Comparison of ENCODE assay signal across 13 cellular contexts in the genomic region with DNA sequence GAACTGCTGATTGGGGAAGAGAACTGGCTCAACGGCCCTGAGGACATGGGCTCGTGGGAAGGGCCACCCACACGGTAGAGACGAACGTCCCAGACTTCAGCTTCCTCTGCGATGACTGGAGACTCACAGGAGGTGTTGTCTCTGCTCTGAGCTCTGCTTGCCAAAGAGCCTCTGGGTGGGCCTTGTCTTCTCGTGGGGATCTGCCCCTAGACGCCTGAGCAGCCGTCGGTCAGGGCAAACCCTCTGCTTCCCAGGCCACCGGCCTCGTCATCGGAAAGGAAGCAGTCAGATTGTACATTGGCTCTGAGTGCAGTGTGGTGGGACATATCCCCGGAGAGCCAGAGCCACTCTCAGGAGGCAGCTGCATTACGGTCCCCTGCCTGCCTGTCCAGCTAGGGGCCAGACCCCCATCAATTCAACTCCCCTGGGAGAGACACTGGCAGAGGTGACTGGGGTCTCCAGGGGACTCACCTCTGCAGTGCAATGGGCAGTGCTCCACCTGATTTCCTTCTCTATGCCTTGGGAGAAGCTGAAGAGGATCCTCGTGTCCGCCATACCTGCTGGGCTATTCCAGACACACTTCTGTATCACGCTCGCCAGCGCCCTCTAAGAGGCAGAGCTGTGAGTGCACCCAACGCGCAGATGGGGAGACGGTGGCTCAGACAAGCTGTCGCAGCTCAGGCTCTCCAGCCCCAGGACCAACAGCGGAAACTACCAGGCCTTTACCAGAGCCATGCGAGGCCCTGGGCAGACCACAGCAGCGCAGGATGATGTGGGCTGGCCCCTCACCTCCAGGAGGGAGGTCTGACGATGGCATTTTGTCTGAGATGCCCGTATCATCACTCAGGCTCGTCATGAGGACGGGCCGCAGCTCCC.
DNase-seq lines count a peak whose midpoint lies in the region; TF ChIP-seq lines count a peak whose summit lies in the region.
"Had no signal": no experiment of that assay in that cellular context is flagged by ENCODE, and none has a peak within 500 bp of the region (broad histone marks: within the 10 kb centered on the region; RNA-seq: fewer than 3 reads in every experiment).

No MANE protein-coding gene starts in this region.

- H3K4me1 ChIP-seq in A673 (ENCODE audit: insufficient read depth, low read length, poor library complexity, severe bottlenecking) (no peaks in the 10 kb centered on the region), DOHH2 (ENCODE audit: control insufficient read depth, low read length) (no peaks in the 10 kb centered on the region), OCI-LY1 (ENCODE audit: insufficient read depth, low read length, severe bottlenecking) (no peaks in the 10 kb centered on the region), mesendoderm (ENCODE audit: control insufficient read depth, low read depth, low read length) (no peaks in the 10 kb centered on the region)
- H3K4me1 ChIP-seq: esophagus muscularis mucosa had no signal

- H3K9me2 ChIP-seq in DOHH2 (replicated peaks; ENCODE audit: control insufficient read depth, low read length) (no peaks in the 10 kb centered on the region), OCI-LY1 (ENCODE audit: low read depth, low read length) (no peaks in the 10 kb centered on the region)

- H3K18ac ChIP-seq in mesendoderm (ENCODE audit: low read length), result no peak overlapping the region

- H4K8ac ChIP-seq in mesendoderm (ENCODE audit: low read depth, low read length), result no peak overlapping the region

- no peak overlapping the region for H2AFZ ChIP-seq in OCI-LY1 (ENCODE audit: low read length)

- H3K56ac ChIP-seq in mesendoderm (ENCODE audit: low read length), result peak overlapping the region; percentile 53

- no peak overlapping the region for H3K27ac ChIP-seq in A673 (ENCODE audit: low read depth, low read length, poor library complexity, severe bottlenecking)
- H3K27ac ChIP-seq in DOHH2 (ENCODE audit: low read depth, low read length), result no peak overlapping the region
- no peak overlapping the region for H3K27ac ChIP-seq in OCI-LY1 (ENCODE audit: low read depth, low read length, poor library complexity, severe bottlenecking)
- H3K27ac ChIP-seq in mesendoderm (ENCODE audit: low read depth, low read length), result no peak overlapping the region
- H3K27ac ChIP-seq: esophagus muscularis mucosa, ovary had no signal

- no peaks in the 10 kb centered on the region for H3K79me2 ChIP-seq in DOHH2 (ENCODE audit: control insufficient read depth, low read length)
- H3K79me2 ChIP-seq in OCI-LY1 (ENCODE audit: insufficient read depth, low read length), result no peaks in the 10 kb centered on the region
- H3K79me2 ChIP-seq in mesendoderm (ENCODE audit: control insufficient read depth, insufficient read depth, low read length), result no peaks in the 10 kb centered on the region

- H3K27me3 ChIP-seq in A673 (replicated peaks; ENCODE audit: insufficient read depth, low read depth, low read length, poor library complexity), result no peaks in the 10 kb centered on the region
- no peaks in the 10 kb centered on the region for H3K27me3 ChIP-seq in DOHH2 (ENCODE audit: control insufficient read depth, low read length)
- H3K27me3 ChIP-seq in OCI-LY1 (ENCODE audit: insufficient read depth, low read length), result 0 out of 2 replicates have a peak, but pooled peaks cover 3% of the 10 kb centered on the region
- no peaks in the 10 kb centered on the region for H3K27me3 ChIP-seq in mesendoderm (ENCODE audit: insufficient read depth, low read length, poor library complexity)
- H3K27me3 ChIP-seq: adrenal gland, ovary had no signal

- H3K9me3 ChIP-seq in A673 (ENCODE audit: low read depth, low read length, poor library complexity, severe bottlenecking), result no peaks in the 10 kb centered on the region
- H3K9me3 ChIP-seq in DOHH2 (ENCODE audit: control insufficient read depth, insufficient read depth, low read length), result no peaks in the 10 kb centered on the region
- H3K9me3 ChIP-seq in OCI-LY1 (ENCODE audit: low read length), result no peaks in the 10 kb centered on the region
- H3K9me3 ChIP-seq: adrenal gland, esophagus muscularis mucosa, ovary had no signal

- H3K23ac ChIP-seq in mesendoderm (ENCODE audit: low read length), result no peak overlapping the region

- DNase-seq in A673 (ENCODE audit: low spot score), result peak; percentile 36
- DNase-seq in mesendoderm, result peak; percentile 80
- DNase-seq in NCI-H226, result no peak
- DNase-seq in GM10248 (ENCODE audit: extremely low spot score), result no peak
- DNase-seq in activated CD4-positive, alpha-beta T cell treated with anti-CD3 and anti-CD28 coated beads, Interleukin-2, amount 50 U/mL, for 1 hour, result no peak
- DNase-seq: MM.1S, NCI-H187 treated with DMSO at 0.1 percent for 48 hours, NCI-H446 treated with DMSO at 0.1 percent for 48 hours had no signal

- H3K36me3 ChIP-seq in A673 (ENCODE audit: insufficient read depth, low read length, poor library complexity, severe bottlenecking) (no peaks in the 10 kb centered on the region), DOHH2 (ENCODE audit: control insufficient read depth, low read length) (no peaks in the 10 kb centered on the region), OCI-LY1 (ENCODE audit: insufficient read depth, low read length) (no peaks in the 10 kb centered on the region), mesendoderm (ENCODE audit: control insufficient read depth, insufficient read depth, low read length) (no peaks in the 10 kb centered on the region)
- H3K36me3 ChIP-seq: adrenal gland, esophagus muscularis mucosa, ovary had no signal

- no peaks in the 10 kb centered on the region for H3F3A ChIP-seq in DOHH2 (ENCODE audit: control insufficient read depth, insufficient read depth)
- H3F3A ChIP-seq in OCI-LY1 (ENCODE audit: insufficient read depth, low read length), result no peaks in the 10 kb centered on the region

- no peak overlapping the region for H2BK5ac ChIP-seq in mesendoderm (ENCODE audit: low read length)

- H3K79me1 ChIP-seq in mesendoderm (ENCODE audit: low read length), result no peaks in the 10 kb centered on the region

- TF ChIP-seq CTCF in A673 (conservative IDR thresholded peaks at IDR 0.05; ENCODE audit: low read depth, low read length) (peak; percentile 54), DOHH2 (IDR thresholded peaks at IDR 0.05; ENCODE audit: low read depth, low read length, poor library complexity, severe bottlenecking) (peak; percentile 16), OCI-LY1 (IDR thresholded peaks at IDR 0.05; ENCODE audit: low read length) (peak; percentile 41; the same call in 1 of the 2 replicates), GM10248 (IDR thresholded peaks at IDR 0.05; ENCODE audit: control extremely low read depth, extremely low read depth, low read depth, missing control alignments) (no peak)

- POLR2A ChIA-PET in A673 (lab: Charles Lee; ENCODE audit: low non-redundant PET), result no interaction called here
- POLR2A ChIA-PET in GM10248 (lab: Yijun Ruan, JAX), result no interaction called here

- no peak overlapping the region for H4K5ac ChIP-seq in mesendoderm (ENCODE audit: low read length)

- BruUV-seq in A673 (replicated peaks; lab: Mats Ljungman, UMichigan), result no TSS peak

- intact Hi-C loops in A673 (cut with micrococcal nuclease; ENCODE audit: unreplicated experiment), result loop anchor here (5.0 kb wide), 1 partner anchor 462 kb away; no protein-coding TSS in a partner anchor

- no peak overlapping the region for H3K9ac ChIP-seq in OCI-LY1 (ENCODE audit: low read length)
- H3K9ac ChIP-seq in mesendoderm (ENCODE audit: low read length), result no peak overlapping the region

- no peaks in the 10 kb centered on the region for H4K20me1 ChIP-seq in DOHH2 (ENCODE audit: control insufficient read depth, insufficient read depth, low read depth, low read length)
- no peaks in the 10 kb centered on the region for H4K20me1 ChIP-seq in OCI-LY1 (ENCODE audit: insufficient read depth, low read length)

- H3K4me3 ChIP-seq in A673 (ENCODE audit: low read depth, low read length, poor library complexity, severe bottlenecking) (no peak overlapping the region), DOHH2 (ENCODE audit: low read length) (no peak overlapping the region), OCI-LY1 (ENCODE audit: low read depth, low read length, poor library complexity, severe bottlenecking) (no peak overlapping the region), mesendoderm (ENCODE audit: low read length) (no peak overlapping the region)
- H3K4me3 ChIP-seq: adrenal gland, esophagus muscularis mucosa, ovary had no signal

- no peak overlapping the region for H2BK120ac ChIP-seq in mesendoderm (ENCODE audit: low read depth, low read length)

- CTCF ChIA-PET in A673 (lab: Charles Lee) (no interaction called here), GM10248 (lab: Yijun Ruan, JAX) (no interaction called here)

- WGBS in mesendoderm (ENCODE audit: extremely low coverage, insufficient coverage, low lambda C conversion rate), result no CpG with 5 or more reads among the region's 32 CpGs

- no peak overlapping the region for H2BK15ac ChIP-seq in mesendoderm (replicated peaks; ENCODE audit: low read depth)

- no peak overlapping the region for H2AK5ac ChIP-seq in mesendoderm (ENCODE audit: low read length)

- no peak overlapping the region for H3K4ac ChIP-seq in mesendoderm (ENCODE audit: low read depth, low read length)

- H3K4me2 ChIP-seq in DOHH2 (ENCODE audit: low read length), result no peak overlapping the region
- no peak overlapping the region for H3K4me2 ChIP-seq in OCI-LY1 (ENCODE audit: low read length)
- H3K4me2 ChIP-seq in mesendoderm (ENCODE audit: low read length), result no peak overlapping the region

Comparison
In these comparisons a context has a peak if more than half of its experiments do, and no peak if none do; other contexts are left out.
1. DNase-seq: peak in A673 (single experiment) and mesendoderm (single experiment); none in NCI-H226 (single experiment), GM10248 (single experiment) and activated CD4-positive, alpha-beta T cell treated with anti-CD3 and anti-CD28 coated beads, Interleukin-2, amount 50 U/mL, for 1 hour (single experiment).